ENCODE assay signal across 1 cellular context in genomic region chr9:128394404-128395168, GRCh38.
TF ChIP-seq lines count a peak whose summit lies in the region.

No MANE protein-coding gene starts in this region.

TF ChIP-seq in H1, 55 proteins besides CTCF, POLR2A, EP300 and RAD21:
- TF ChIP-seq CHD2 (IDR thresholded peaks at IDR 0.05; ENCODE audit: low read length): no peak
- TF ChIP-seq MAX (IDR thresholded peaks at IDR 0.05): peak; percentile 41; the same call in 1 of the 2 replicates
- no peak for TF ChIP-seq HDAC2 (IDR thresholded peaks at IDR 0.05; ENCODE audit: borderline replicate concordance in 1 of 2, low read depth in 2 of 2, low read length in 2 of 2)
- peak; percentile 57; the same call in 1 of the 2 replicates for TF ChIP-seq SUZ12 (IDR thresholded peaks at IDR 0.05; ENCODE audit: low read length)
TF ChIP-seq in H1: peak in this region for 2.
